In the genomic region with DNA sequence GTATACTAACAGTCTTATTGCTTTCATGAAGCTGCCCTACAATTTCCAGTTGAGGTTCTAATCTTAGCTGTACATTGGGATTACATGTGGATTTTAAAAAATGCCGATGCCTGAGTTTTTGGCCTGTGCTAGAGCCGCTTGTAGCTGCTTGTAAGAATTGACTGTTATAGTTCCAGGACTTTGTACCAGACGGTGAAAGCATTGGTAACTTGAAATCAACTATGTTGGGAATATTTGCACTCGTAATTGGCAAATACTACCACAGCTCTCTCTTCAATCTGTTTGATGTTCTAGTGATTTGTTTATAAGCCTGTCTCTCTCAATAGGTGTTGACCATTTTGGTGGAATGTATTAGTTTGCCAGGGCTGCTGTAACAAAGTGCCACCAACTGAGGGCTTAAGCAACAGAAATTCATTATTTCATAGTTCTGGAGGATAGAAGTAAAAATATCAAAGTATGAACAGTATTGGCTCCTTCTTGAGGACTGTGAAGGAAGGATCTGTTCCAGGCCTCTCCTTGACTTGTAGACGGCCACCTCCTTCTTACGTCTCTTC, we compare ENCODE assay signal across 35 cellular contexts.
"Had no signal": no experiment of that assay in that cellular context is flagged by ENCODE, and none has a peak within 500 bp of the region (broad histone marks: within the 10 kb centered on the region; RNA-seq: fewer than 3 reads in every experiment).

No MANE protein-coding gene starts in this region.

- H3K4me3 Mint-ChIP-seq: activated CD4-positive, alpha-beta memory T cell treated with anti-CD3 and anti-CD28 coated beads, Interleukin-2, amount 10 ng/mL, durations not matched to agents 7 days and 5 days; activated CD8-positive, alpha-beta memory T cell treated with anti-CD3 and anti-CD28 coated beads, Interleukin-2, amount 10 ng/mL, durations not matched to agents 7 days and 5 days; activated naive CD4-positive, alpha-beta T cell treated with anti-CD3 and anti-CD28 coated beads, Interleukin-2, amount 10 ng/mL, durations not matched to agents 7 days and 5 days; activated naive CD8-positive, alpha-beta T cell; activated naive CD8-positive, alpha-beta T cell treated with anti-CD3 and anti-CD28 coated beads, Interleukin-2, amount 50 U/mL, for 24 hours; brain; T-cell had no signal

- H3K9me3 ChIP-seq: MG63, Peyer's patch had no signal

- H3K4me3 ChIP-seq: MG63, Peyer's patch had no signal

- ATAC-seq: activated CD8-positive, alpha-beta memory T cell treated with anti-CD3 and anti-CD28 coated beads, Interleukin-2, amount 10 ng/mL, durations not matched to agents 7 days and 5 days; activated naive CD8-positive, alpha-beta T cell treated with anti-CD3 and anti-CD28 coated beads, Interleukin-2, amount 50 U/mL, for 24 hours; SK-N-SH treated with all-trans-retinoic acid at 6 μM for 48 hours; T-cell had no signal

- H3K27ac ChIP-seq: Peyer's patch, WERI-Rb-1 had no signal

- H3K27me3 ChIP-seq: MG63, Peyer's patch had no signal

- H3K4me1 Mint-ChIP-seq: brain had no signal

- H3K9me3 Mint-ChIP-seq: activated CD4-positive, alpha-beta memory T cell treated with anti-CD3 and anti-CD28 coated beads, Interleukin-2, amount 10 ng/mL, durations not matched to agents 7 days and 5 days; activated naive CD4-positive, alpha-beta T cell treated with anti-CD3 and anti-CD28 coated beads, Interleukin-2, amount 10 ng/mL, durations not matched to agents 7 days and 5 days; activated naive CD8-positive, alpha-beta T cell treated with anti-CD3 and anti-CD28 coated beads, Interleukin-2, amount 50 U/mL, for 24 hours; brain; T-cell had no signal

- H3K27ac Mint-ChIP-seq: activated CD4-positive, alpha-beta memory T cell treated with anti-CD3 and anti-CD28 coated beads, Interleukin-2, amount 10 ng/mL, durations not matched to agents 7 days and 5 days; activated naive CD4-positive, alpha-beta T cell treated with anti-CD3 and anti-CD28 coated beads, Interleukin-2, amount 10 ng/mL, durations not matched to agents 7 days and 5 days; activated naive CD8-positive, alpha-beta T cell; activated naive CD8-positive, alpha-beta T cell treated with anti-CD3 and anti-CD28 coated beads, Interleukin-2, amount 50 U/mL, for 24 hours; brain; T-cell had no signal

- H3K4me1 ChIP-seq: Peyer's patch had no signal

- DNase-seq: activated CD4-positive, alpha-beta memory T cell treated with anti-CD3 and anti-CD28 coated beads, Interleukin-2, amount 10 ng/mL, durations not matched to agents 7 days and 5 days; activated CD4-positive, alpha-beta T cell treated with anti-CD3 and anti-CD28 coated beads for 1 hour; activated CD4-positive, alpha-beta T cell treated with anti-CD3 and anti-CD28 coated beads for 48 hours; activated CD4-positive, CD25-positive, alpha-beta regulatory T cell; activated CD8-positive, alpha-beta memory T cell treated with anti-CD3 and anti-CD28 coated beads for 24 hours; activated CD8-positive, alpha-beta memory T cell treated with anti-CD3 and anti-CD28 coated beads, Interleukin-2, amount 10 ng/mL, durations not matched to agents 7 days and 5 days; activated CD8-positive, alpha-beta memory T cell treated with anti-CD3 and anti-CD28 coated beads, Interleukin-2, amount 50 U/mL, for 48 hours; activated effector memory CD4-positive, alpha-beta T cell treated with Interleukin-2 at 50 U/mL for 16 hours; activated naive CD4-positive, alpha-beta T cell treated with anti-CD3 and anti-CD28 coated beads, Interleukin-2, amount 10 ng/mL, durations not matched to agents 7 days and 5 days; activated naive CD8-positive, alpha-beta T cell treated with anti-CD3 and anti-CD28 coated beads, Interleukin-2, amount 50 U/mL, for 24 hours; activated T-cell treated with anti-CD3 and anti-CD28 coated beads, Interleukin-2, amount 50 U/mL, for 48 hours; anterior cingulate cortex; Kasumi-1; KG1; MG63; NCI-H1048; NCI-H1436 treated with DMSO at 0.1 percent for 48 hours; NCI-H1694 treated with DMSO at 0.1 percent for 48 hours; NCI-H2029; NCI-H2171; NCI-H510A; NCI-H526; NCI-H748 treated with DMSO at 0.1 percent for 48 hours; NK-92 treated with Interleukin-12 subunit alpha and Interleukin-12 subunit beta, amount 100 ng/mL, for 24 hours; PC-3; Peyer's patch; RPMI8226; SHP77 treated with DMSO at 0.1 percent for 48 hours; T-cell; T-helper 2 cell; T-helper 9 cell; WERI-Rb-1 had no signal

- H3K27me3 Mint-ChIP-seq: activated CD4-positive, alpha-beta memory T cell treated with anti-CD3 and anti-CD28 coated beads, Interleukin-2, amount 10 ng/mL, durations not matched to agents 7 days and 5 days; activated CD8-positive, alpha-beta memory T cell treated with anti-CD3 and anti-CD28 coated beads, Interleukin-2, amount 10 ng/mL, durations not matched to agents 7 days and 5 days; activated naive CD4-positive, alpha-beta T cell treated with anti-CD3 and anti-CD28 coated beads, Interleukin-2, amount 10 ng/mL, durations not matched to agents 7 days and 5 days; activated naive CD8-positive, alpha-beta T cell; activated naive CD8-positive, alpha-beta T cell treated with anti-CD3 and anti-CD28 coated beads, Interleukin-2, amount 50 U/mL, for 24 hours; brain; T-cell had no signal
